2 cellular contexts compared by ENCODE assay signal in the genomic region with DNA sequence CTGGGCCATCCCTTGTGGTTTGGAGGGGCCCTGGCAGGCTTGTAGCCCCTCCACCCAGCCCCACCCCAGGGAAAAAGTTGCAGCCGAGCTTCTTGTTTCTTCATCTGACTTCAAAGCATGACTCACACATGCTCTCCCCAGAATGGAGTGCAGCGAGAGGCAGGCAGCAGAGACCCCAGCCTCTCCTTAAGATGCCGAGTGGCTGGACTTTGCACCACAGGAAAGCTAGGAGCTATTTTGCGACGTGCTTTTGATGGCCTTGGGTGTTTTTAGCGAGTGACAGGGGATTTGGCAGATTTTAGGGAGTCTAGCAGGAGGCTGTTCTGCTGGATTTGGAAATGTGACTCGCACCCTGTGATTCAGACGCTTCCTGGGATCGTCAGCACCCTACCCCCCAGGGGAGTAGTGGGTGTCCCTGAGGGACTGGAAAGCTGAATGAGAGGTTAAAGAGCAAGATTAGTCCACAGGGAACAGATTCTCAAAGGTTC.
TF ChIP-seq lines count a peak whose summit lies in the region.

No MANE protein-coding gene starts in this region.

TF ChIP-seq in A549, 52 proteins besides CTCF, POLR2A, EP300 and RAD21 (continued from another document):
- TF ChIP-seq JUNB (IDR thresholded peaks at IDR 0.05) (0 out of 2 replicates have a peak, but pooled peaks have one; percentile 23), FOSL2 (IDR thresholded peaks at IDR 0.05) (no peak), FOSL2 (CRISPR knock-in tag; IDR thresholded peaks at IDR 0.05) (peak; percentile 27; the same call in 1 of the 2 replicates)

TF ChIP-seq in GM23338, 12 proteins besides CTCF, POLR2A, EP300 and RAD21 (continued from another document):
- TF ChIP-seq ZNF462 (CRISPR knock-in tag; IDR thresholded peaks at IDR 0.05) (no peak), EZH2phosphoT487 (IDR thresholded peaks at IDR 0.05; ENCODE audit: unreplicated experiment) (no peak)
